In the genomic region with DNA sequence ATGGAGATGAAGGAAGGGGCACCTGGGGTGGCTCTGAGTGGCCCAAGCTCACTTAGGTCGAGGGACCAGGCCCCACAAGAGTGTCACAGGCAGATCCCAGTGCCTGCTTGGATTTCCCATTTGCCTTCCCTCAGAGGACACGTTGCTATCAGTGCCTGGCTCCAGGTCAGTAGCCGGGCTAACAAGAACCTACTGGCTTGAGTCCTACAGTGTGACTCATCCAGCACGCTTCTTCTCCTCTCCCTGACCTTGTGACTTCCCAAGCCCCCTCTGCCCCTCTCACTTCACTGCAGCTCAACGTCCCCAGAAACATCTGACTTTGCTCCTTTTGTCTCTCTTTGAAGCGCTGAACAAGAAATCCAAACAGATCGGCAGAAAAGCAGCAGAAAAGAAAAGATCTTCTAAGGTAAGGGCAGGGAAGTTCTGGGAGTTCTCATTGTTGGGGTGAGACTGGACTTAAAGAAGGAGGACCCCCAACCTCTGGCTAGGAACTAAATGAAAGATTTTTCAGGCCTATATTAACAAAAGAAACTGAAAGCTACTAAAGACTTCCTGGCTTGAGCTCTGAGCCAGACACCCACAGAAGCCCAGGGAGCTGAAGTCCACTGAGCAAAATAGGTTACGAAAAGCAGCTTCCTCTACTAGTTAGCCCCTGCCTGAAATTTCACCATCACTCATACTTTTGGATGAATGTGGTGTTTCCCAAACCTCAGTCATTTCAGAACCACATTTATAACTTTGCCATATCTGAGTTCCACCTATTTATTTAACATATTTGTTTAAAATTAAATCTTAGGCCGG, we compare ENCODE assay signal across 10 cellular contexts. TPM values are rescaled to one million over a fixed set of nuclear protein-coding genes. Genes with fewer than 3 reads are reported as not detected.
DNase-seq lines count a peak whose midpoint lies in the region; ATAC-seq and TF ChIP-seq lines count a peak whose summit lies in the region.
"Had no signal": no experiment of that assay in that cellular context is flagged by ENCODE, and none has a peak within 500 bp of the region (broad histone marks: within the 10 kb centered on the region; RNA-seq: fewer than 3 reads in every experiment).

No MANE protein-coding gene starts in this region.

- WGBS in mesenchymal stem cell: 42% methylated on average over 8 of the region's 9 CpGs
- whole genome bisulfite sequencing in transverse colon (ENCODE audit: low coverage in 1 of 2), 2 donors: 68 to 82% methylated on average over 7 to 9 of the region's 9 CpGs

- DNase-seq in T-helper 1 cell (no peak), chondrocyte (ENCODE audit: low spot score) (no peak), mesenchymal stem cell (peak; percentile 56), transverse colon (peak; percentile 10)
- DNase-seq in activated CD4-positive, alpha-beta T cell treated with anti-CD3 and anti-CD28 coated beads, Interleukin-2, amount 10 ng/mL, durations not matched to agents 24 days and 14 days: no peak
- DNase-seq in effector CD8-positive, alpha-beta T cell (lab: John Stamatoyannopoulos, UW): no peak
- DNase-seq: NCI-H69; stimulated activated CD4-positive, alpha-beta T cell treated with anti-CD3 and anti-CD28 coated beads, Interleukin-4, amount 100 ng/mL, for 24 hours had no signal

- H2AFZ ChIP-seq in mesenchymal stem cell (ENCODE audit: low read depth, low read length): peak overlapping the region; percentile 55

- no peak overlapping the region for H3K4me2 ChIP-seq in mesenchymal stem cell (ENCODE audit: low read length, poor library complexity, severe bottlenecking)

- TF ChIP-seq CTCF in chondrocyte (IDR thresholded peaks at IDR 0.05): no peak
- TF ChIP-seq CTCF in transverse colon (IDR thresholded peaks at IDR 0.05): no peak

- no peaks in the 10 kb centered on the region for H3K79me1 ChIP-seq in mesenchymal stem cell (replicated peaks; ENCODE audit: low read length, poor library complexity, severe bottlenecking)

- H3K27ac ChIP-seq in mesenchymal stem cell (ENCODE audit: low read length, poor library complexity, severe bottlenecking) (no peak overlapping the region), transverse colon (peak overlapping the region in 2 of 4 donors; percentile 59)

- H3K36me3 ChIP-seq in mesenchymal stem cell (ENCODE audit: control insufficient read depth in 1 of 2, insufficient read depth in 2 of 2, low read depth in 1 of 2, low read length in 2 of 2): no peaks in the 10 kb centered on the region
- no peaks in the 10 kb centered on the region for H3K36me3 ChIP-seq in transverse colon

- TF ChIP-seq POLR2A in transverse colon (IDR thresholded peaks at IDR 0.05) (no peak), GM18505 (IDR thresholded peaks at IDR 0.05; ENCODE audit: borderline replicate concordance, extremely low read depth, insufficient read depth, insufficient read length) (no peak)

- H2BK120ac ChIP-seq in mesenchymal stem cell (ENCODE audit: low read depth, low read length): no peak overlapping the region

- H2AK5ac ChIP-seq in mesenchymal stem cell (ENCODE audit: low read length, severe bottlenecking): no peak overlapping the region

- H3K14ac ChIP-seq in mesenchymal stem cell (ENCODE audit: low read length in 2 of 2): peak overlapping the region in 1 of 2 experiments; percentile 71

- no peak overlapping the region for H3K23ac ChIP-seq in mesenchymal stem cell (ENCODE audit: low read length in 2 of 2)

- peak overlapping the region in 1 of 2 experiments; percentile 46 for H3K4ac ChIP-seq in mesenchymal stem cell (ENCODE audit: low read depth in 1 of 2, low read length in 2 of 2)

- H3K4me1 Mint-ChIP-seq in T-helper 1 cell treated with Interleukin-12 subunit alpha and Interleukin-12 subunit beta and Interleukin-4 antibody, amounts not matched to agents 30 μg/mL and 1 μg/mL, for 36 hours (ENCODE audit: low read depth): peaks cover 3% of the 10 kb centered on the region
- peaks cover 4% of the 10 kb centered on the region for H3K4me1 Mint-ChIP-seq in chondrocyte (ENCODE audit: low read depth)
- peaks cover 6% of the 10 kb centered on the region for H3K4me1 Mint-ChIP-seq in activated CD4-positive, alpha-beta T cell treated with anti-CD3 and anti-CD28 coated beads, Interleukin-2, amount 10 ng/mL, durations not matched to agents 24 days and 14 days

- in situ Hi-C loops in transverse colon (cut with MboI; ENCODE audit: low pct_ligation_motif_present in 1 of 4, low pct_unique_long_range_greater_than_20kb in 1 of 4, low sequenced_read_pairs in 3 of 4): no loop called here

- H3K27me3 Mint-ChIP-seq in T-helper 1 cell treated with Interleukin-12 subunit alpha and Interleukin-12 subunit beta and Interleukin-4 antibody, amounts not matched to agents 30 μg/mL and 1 μg/mL, for 36 hours (ENCODE audit: low read depth): no peaks in the 10 kb centered on the region
- no peaks in the 10 kb centered on the region for H3K27me3 Mint-ChIP-seq in chondrocyte (ENCODE audit: low read depth)
- H3K27me3 Mint-ChIP-seq in activated CD4-positive, alpha-beta T cell treated with anti-CD3 and anti-CD28 coated beads, Interleukin-2, amount 10 ng/mL, durations not matched to agents 24 days and 14 days: no peaks in the 10 kb centered on the region

- H3K36me3 Mint-ChIP-seq in T-helper 1 cell treated with Interleukin-12 subunit alpha and Interleukin-12 subunit beta and Interleukin-4 antibody, amounts not matched to agents 30 μg/mL and 1 μg/mL, for 36 hours (ENCODE audit: low read depth): no peaks in the 10 kb centered on the region
- H3K36me3 Mint-ChIP-seq in chondrocyte (ENCODE audit: low read depth): no peaks in the 10 kb centered on the region
- peaks cover 2% of the 10 kb centered on the region for H3K36me3 Mint-ChIP-seq in activated CD4-positive, alpha-beta T cell treated with anti-CD3 and anti-CD28 coated beads, Interleukin-2, amount 10 ng/mL, durations not matched to agents 24 days and 14 days (ENCODE audit: low read depth)

- peak overlapping the region; percentile 78 for H4K8ac ChIP-seq in mesenchymal stem cell (ENCODE audit: low read length)

- no peak overlapping the region for H2BK5ac ChIP-seq in mesenchymal stem cell (ENCODE audit: low read depth, low read length, poor library complexity, severe bottlenecking)

- no peaks in the 10 kb centered on the region for H3K9me3 Mint-ChIP-seq in T-helper 1 cell treated with Interleukin-12 subunit alpha and Interleukin-12 subunit beta and Interleukin-4 antibody, amounts not matched to agents 30 μg/mL and 1 μg/mL, for 36 hours
- H3K9me3 Mint-ChIP-seq in chondrocyte (ENCODE audit: low read depth): no peaks in the 10 kb centered on the region
- no peaks in the 10 kb centered on the region for H3K9me3 Mint-ChIP-seq in activated CD4-positive, alpha-beta T cell treated with anti-CD3 and anti-CD28 coated beads, Interleukin-2, amount 10 ng/mL, durations not matched to agents 24 days and 14 days

- H3K9ac ChIP-seq in mesenchymal stem cell (ENCODE audit: low read length): peak overlapping the region; percentile 83

- H4K91ac ChIP-seq in mesenchymal stem cell (ENCODE audit: low read length): no peak overlapping the region

- H3K9me3 ChIP-seq in mesenchymal stem cell (ENCODE audit: control insufficient read depth, low read length) (no peaks in the 10 kb centered on the region), transverse colon (no peaks in the 10 kb centered on the region)

- no peak overlapping the region for H3K4me3 Mint-ChIP-seq in T-helper 1 cell treated with Interleukin-12 subunit alpha and Interleukin-12 subunit beta and Interleukin-4 antibody, amounts not matched to agents 30 μg/mL and 1 μg/mL, for 36 hours
- peak overlapping the region; percentile 20 for H3K4me3 Mint-ChIP-seq in chondrocyte (ENCODE audit: unreplicated experiment)
- H3K4me3 Mint-ChIP-seq in activated CD4-positive, alpha-beta T cell treated with anti-CD3 and anti-CD28 coated beads, Interleukin-2, amount 10 ng/mL, durations not matched to agents 24 days and 14 days: no peak overlapping the region

- H2BK12ac ChIP-seq in mesenchymal stem cell (ENCODE audit: low read length in 2 of 2): peak overlapping the region in 1 of 2 experiments; percentile 59

- ATAC-seq in GM18505 (IDR thresholded peaks at IDR 0.05; ENCODE audit: unreplicated experiment): no peak

- no peaks in the 10 kb centered on the region for H3K4me1 ChIP-seq in mesenchymal stem cell (ENCODE audit: control insufficient read depth, insufficient read depth, low read depth, low read length)
- peaks cover 0 to 7% (median 0%) of the 10 kb centered on the region in 4 donors for H3K4me1 ChIP-seq in transverse colon

- intact Hi-C loops in transverse colon (cut with DNase I; ENCODE audit: low total_unique reads): no loop called here
- intact Hi-C loops in activated CD4-positive, alpha-beta T cell treated with anti-CD3 and anti-CD28 coated beads, Interleukin-2, amount 10 ng/mL, durations not matched to agents 24 days and 14 days (cut with micrococcal nuclease): no loop called here

- no peak overlapping the region for H2BK15ac ChIP-seq in mesenchymal stem cell (ENCODE audit: low read depth, poor library complexity, severe bottlenecking)

- TF ChIP-seq EP300 in transverse colon (IDR thresholded peaks at IDR 0.05; ENCODE audit: low read depth): no peak

- H3K4me3 ChIP-seq in mesenchymal stem cell (ENCODE audit: insufficient read depth in 1 of 2, low read depth in 1 of 2, low read length in 2 of 2) (peak overlapping the region in 1 of 2 experiments; percentile 52), transverse colon (no peak overlapping the region)

- peak overlapping the region; percentile 27 for H3K27ac Mint-ChIP-seq in T-helper 1 cell treated with Interleukin-12 subunit alpha and Interleukin-12 subunit beta and Interleukin-4 antibody, amounts not matched to agents 30 μg/mL and 1 μg/mL, for 36 hours
- H3K27ac Mint-ChIP-seq in chondrocyte (ENCODE audit: unreplicated experiment): peak overlapping the region; percentile 46
- no peak overlapping the region for H3K27ac Mint-ChIP-seq in activated CD4-positive, alpha-beta T cell treated with anti-CD3 and anti-CD28 coated beads, Interleukin-2, amount 10 ng/mL, durations not matched to agents 24 days and 14 days

- peak overlapping the region; percentile 31 to 77 for H3K18ac ChIP-seq in mesenchymal stem cell (ENCODE audit: low read depth in 1 of 2, low read length in 2 of 2)

- H3K27me3 ChIP-seq in mesenchymal stem cell (ENCODE audit: control insufficient read depth in 1 of 2, insufficient read depth in 1 of 2, low read length in 2 of 2): no peaks in the 10 kb centered on the region
- H3K27me3 ChIP-seq in transverse colon: no peaks in the 10 kb centered on the region

RNA-seq across cellular contexts. Expression of a gene that starts 21.5 kb away (rescaled TPM):
- total RNA-seq in chondrocyte (not detected in 3 replicates), transverse colon (not detected)
- polyA plus RNA-seq in mesenchymal stem cell (2013, experiment 1 of 2): 0.21 TPM
- 0.14 TPM for polyA plus RNA-seq in mesenchymal stem cell (2013, experiment 2 of 2)
- not detected in 2 replicates for total RNA-seq in activated CD4-positive, alpha-beta T cell treated with anti-CD3 and anti-CD28 coated beads, Interleukin-2, amount 10 ng/mL, durations not matched to agents 24 days and 14 days

RNA-seq across cellular contexts. Expression of a gene that starts 40.5 kb away (rescaled TPM):
- total RNA-seq in chondrocyte: 98.0 to 166 TPM (median 162 TPM) in 3 replicates
- polyA plus RNA-seq in mesenchymal stem cell (2013, experiment 1 of 2): 99.0 TPM
- 96.2 TPM for polyA plus RNA-seq in mesenchymal stem cell (2013, experiment 2 of 2)
- total RNA-seq in transverse colon: 10 to 100 TPM; 23.9 to 71.6 (median 63.8) TPM
- total RNA-seq in activated CD4-positive, alpha-beta T cell treated with anti-CD3 and anti-CD28 coated beads, Interleukin-2, amount 10 ng/mL, durations not matched to agents 24 days and 14 days: 153 and 154 TPM in 2 replicates

Comparison
In these comparisons a context has a peak if more than half of its experiments do, and no peak if none do; other contexts are left out.
1. DNase-seq: peak in mesenchymal stem cell (single experiment) and transverse colon (single experiment); none in T-helper 1 cell (0 of 5), chondrocyte (single experiment), activated CD4-positive, alpha-beta T cell treated with anti-CD3 and anti-CD28 coated beads, Interleukin-2, amount 10 ng/mL, durations not matched to agents 24 days and 14 days (single experiment) and effector CD8-positive, alpha-beta T cell (single experiment).